In the genomic region with DNA sequence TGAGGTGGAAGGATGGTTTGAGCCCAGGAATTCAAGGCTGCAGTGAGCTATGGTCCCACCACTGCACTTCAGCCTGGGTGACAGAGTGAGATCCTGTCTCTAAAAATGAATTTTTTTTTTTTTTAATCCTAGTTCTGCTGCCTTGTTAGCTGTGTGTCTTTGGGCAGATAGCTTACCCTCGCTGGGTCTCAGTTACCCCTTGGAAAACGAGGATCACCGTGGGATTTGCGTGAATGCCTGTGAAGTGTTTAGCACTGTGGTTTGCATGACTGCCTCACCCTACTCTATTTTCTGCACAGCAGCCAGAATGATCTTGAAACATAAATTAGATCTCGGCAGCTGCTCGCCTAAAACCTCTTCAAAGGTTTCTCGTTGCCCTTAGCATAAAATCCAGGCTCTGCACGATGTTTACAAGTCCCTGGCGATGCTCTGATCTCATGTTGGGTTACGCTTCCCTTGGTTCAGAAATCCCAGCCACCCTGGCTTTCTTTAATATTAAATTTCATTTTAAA, we compare ENCODE assay signal across 15 cellular contexts.
DNase-seq lines count a peak whose midpoint lies in the region; TF ChIP-seq lines count a peak whose summit lies in the region.
"Had no signal": no experiment of that assay in that cellular context is flagged by ENCODE, and none has a peak within 500 bp of the region (broad histone marks: within the 10 kb centered on the region; RNA-seq: fewer than 3 reads in every experiment).

No MANE protein-coding gene starts in this region.

- no peak overlapping the region for H3K14ac ChIP-seq in H9 (ENCODE audit: insufficient read depth, low read length)

- no peak overlapping the region for H3T11ph ChIP-seq in H9 (ENCODE audit: low read length)

- no peak overlapping the region for H2BK5ac ChIP-seq in H9 (ENCODE audit: insufficient read length, low read length)

- H3K36me3 Mint-ChIP-seq in H9 (ENCODE audit: insufficient read depth in 1 of 3, low read depth in 3 of 3) = no peaks in the 10 kb centered on the region
- H3K36me3 Mint-ChIP-seq: CD4-positive, CD25-positive, alpha-beta regulatory T cell had no signal

- H4K91ac ChIP-seq in H9 (ENCODE audit: insufficient read length, low read depth, low read length) = no peak overlapping the region

- H2AFZ ChIP-seq in H9 (ENCODE audit: low read length) = no peak overlapping the region

- H3K4ac ChIP-seq in H9 (ENCODE audit: low read depth, low read length) = no peak overlapping the region

- H3K27me3 ChIP-seq in thyroid gland = no peaks in the 10 kb centered on the region
- no peaks in the 10 kb centered on the region for H3K27me3 ChIP-seq in H9 (ENCODE audit: insufficient read depth, low read length)
- H3K27me3 ChIP-seq: BLaER1 treated with 17β-estradiol and CSF1 and Interleukin-3, amounts not matched to agents 10 nM and 100 nM had no signal

- no peak overlapping the region for H2BK12ac ChIP-seq in H9 (ENCODE audit: insufficient read length, low read depth, low read length)

- no peaks in the 10 kb centered on the region for H3K9me3 Mint-ChIP-seq in H9
- H3K9me3 Mint-ChIP-seq: CD4-positive, CD25-positive, alpha-beta regulatory T cell had no signal

- no peak overlapping the region for H3K4me2 ChIP-seq in H9 (ENCODE audit: insufficient read depth, insufficient read length, low read length)

- H4K8ac ChIP-seq in H9 (replicated peaks; ENCODE audit: insufficient read length, low read depth, low read length) = no peak overlapping the region

- no peak overlapping the region for H2BK15ac ChIP-seq in H9 (ENCODE audit: low read depth, low read length)

- no peaks in the 10 kb centered on the region for H4K20me1 ChIP-seq in H9 (ENCODE audit: control insufficient read depth, insufficient read depth, insufficient read length)
- H4K20me1 ChIP-seq: BLaER1 treated with 17β-estradiol and CSF1 and Interleukin-3, amounts not matched to agents 10 nM and 100 nM had no signal

- H3K79me2 ChIP-seq in H9 (ENCODE audit: insufficient read depth, low read length) = no peaks in the 10 kb centered on the region

- TF ChIP-seq CTCF in thyroid gland (IDR thresholded peaks at IDR 0.05) (no peak), H9 (conservative IDR thresholded peaks at IDR 0.05) (no peak)

- peaks cover 13% of the 10 kb centered on the region for H3K27me3 Mint-ChIP-seq in H9 (ENCODE audit: low read depth)

- H3K23ac ChIP-seq in H9 (ENCODE audit: insufficient read length, low read depth, low read length) = no peak overlapping the region

- H2AK5ac ChIP-seq in H9 (ENCODE audit: insufficient read length, low read length) = no peak overlapping the region

- 34 to 42% methylated on average over 10 of the region's 10 CpGs for WGBS in thyroid gland, 2 donors
- WGBS in H9 (ENCODE audit: extremely low coverage, insufficient read length, low lambda C conversion rate) = no CpG with 5 or more reads among the region's 10 CpGs

- H3K36me3 ChIP-seq in thyroid gland = no peaks in the 10 kb centered on the region
- H3K36me3 ChIP-seq: BLaER1 treated with 17β-estradiol and CSF1 and Interleukin-3, amounts not matched to agents 10 nM and 100 nM; HAP-1 had no signal

- no peak overlapping the region for H3K18ac ChIP-seq in H9 (ENCODE audit: insufficient read length, low read depth, low read length)

- intact Hi-C loops in thyroid gland (cut with DNase I) = no loop called here

- H3K9ac ChIP-seq in H9 (ENCODE audit: extremely low read depth, insufficient read length, low read length) = no peak overlapping the region

- peaks cover 15 to 17% of the 10 kb centered on the region in 2 experiments for H3K4me1 Mint-ChIP-seq in H9

- no peak overlapping the region for H3K27ac Mint-ChIP-seq in H9
- H3K27ac Mint-ChIP-seq: CD4-positive, CD25-positive, alpha-beta regulatory T cell had no signal

- H3K56ac ChIP-seq in H9 (ENCODE audit: insufficient read length, low read depth, low read length) = no peak overlapping the region

- H3K79me1 ChIP-seq in H9 (ENCODE audit: insufficient read depth, low read depth, low read length, poor library complexity, severe bottlenecking) = no peaks in the 10 kb centered on the region

- H4K5ac ChIP-seq in H9 (ENCODE audit: insufficient read length, low read depth, low read length) = no peak overlapping the region

- peaks cover 5 to 19% of the 10 kb centered on the region in 2 donors for H3K4me1 ChIP-seq in thyroid gland
- no peaks in the 10 kb centered on the region for H3K4me1 ChIP-seq in H9 (ENCODE audit: insufficient read depth, low read length)
- H3K4me1 ChIP-seq: HAP-1 had no signal

- H3K9me3 ChIP-seq in thyroid gland (no peaks in the 10 kb centered on the region), H9 (ENCODE audit: control insufficient read depth, low read depth, low read length) (no peaks in the 10 kb centered on the region)
- H3K9me3 ChIP-seq: BLaER1 treated with 17β-estradiol and CSF1 and Interleukin-3, amounts not matched to agents 10 nM and 100 nM; HAP-1 had no signal

- H2BK20ac ChIP-seq in H9 (ENCODE audit: low read depth, low read length, poor library complexity, severe bottlenecking) = no peak overlapping the region

- H3K23me2 ChIP-seq in H9 (ENCODE audit: insufficient read length, low read depth, low read length, poor library complexity, severe bottlenecking) = no peaks in the 10 kb centered on the region

- H3K27ac ChIP-seq in thyroid gland (no peak overlapping the region), H9 (ENCODE audit: insufficient read length, low read depth, low read length) (no peak overlapping the region)
- H3K27ac ChIP-seq: BLaER1 treated with 17β-estradiol and CSF1 and Interleukin-3, amounts not matched to agents 10 nM and 100 nM had no signal

- DNase-seq in NCI-H510A treated with DMSO at 0.1 percent for 48 hours (lab: John Stamatoyannopoulos, UW) (peak; percentile 23), NCI-H510A (lab: John Stamatoyannopoulos, UW) (no peak), NCI-H187 (lab: John Stamatoyannopoulos, UW) (peak; percentile 17 to 70), left kidney (ENCODE audit: low read depth, low spot score) (peak; percentile 85), thyroid gland (peak; percentile 14 to 29), erythroblast (lab: John Stamatoyannopoulos, UW) (no peak), H9 (no peak)
- DNase-seq: 8988T; AML-193; CD4-positive, CD25-positive, alpha-beta regulatory T cell; DMS 273 treated with DMSO at 0.1 percent for 48 hours; EL; GOT3 had no signal

- H3K4me3 Mint-ChIP-seq in H9 = no peak overlapping the region
- H3K4me3 Mint-ChIP-seq: CD4-positive, CD25-positive, alpha-beta regulatory T cell had no signal

- no peak overlapping the region for H3K4me3 ChIP-seq in thyroid gland (replicated peaks in 1 of 3)
- H3K4me3 ChIP-seq: BLaER1 treated with 17β-estradiol and CSF1 and Interleukin-3, amounts not matched to agents 10 nM and 100 nM; HAP-1 had no signal

- TF ChIP-seq POLR2A in thyroid gland (IDR thresholded peaks at IDR 0.05) (no peak), erythroblast (IDR thresholded peaks at IDR 0.05; ENCODE audit: low read length) (no peak)

- no peak overlapping the region for H2BK120ac ChIP-seq in H9 (ENCODE audit: low read depth, low read length, poor library complexity, severe bottlenecking)

Comparison
In these comparisons a context has a peak if more than half of its experiments do, and no peak if none do; other contexts are left out.
1. DNase-seq: peak in NCI-H510A treated with DMSO at 0.1 percent for 48 hours (single experiment), NCI-H187 (2 of 2), left kidney (single experiment) and thyroid gland (2 of 2); none in NCI-H510A (single experiment), erythroblast (0 of 2) and H9 (single experiment).